In the genomic region with DNA sequence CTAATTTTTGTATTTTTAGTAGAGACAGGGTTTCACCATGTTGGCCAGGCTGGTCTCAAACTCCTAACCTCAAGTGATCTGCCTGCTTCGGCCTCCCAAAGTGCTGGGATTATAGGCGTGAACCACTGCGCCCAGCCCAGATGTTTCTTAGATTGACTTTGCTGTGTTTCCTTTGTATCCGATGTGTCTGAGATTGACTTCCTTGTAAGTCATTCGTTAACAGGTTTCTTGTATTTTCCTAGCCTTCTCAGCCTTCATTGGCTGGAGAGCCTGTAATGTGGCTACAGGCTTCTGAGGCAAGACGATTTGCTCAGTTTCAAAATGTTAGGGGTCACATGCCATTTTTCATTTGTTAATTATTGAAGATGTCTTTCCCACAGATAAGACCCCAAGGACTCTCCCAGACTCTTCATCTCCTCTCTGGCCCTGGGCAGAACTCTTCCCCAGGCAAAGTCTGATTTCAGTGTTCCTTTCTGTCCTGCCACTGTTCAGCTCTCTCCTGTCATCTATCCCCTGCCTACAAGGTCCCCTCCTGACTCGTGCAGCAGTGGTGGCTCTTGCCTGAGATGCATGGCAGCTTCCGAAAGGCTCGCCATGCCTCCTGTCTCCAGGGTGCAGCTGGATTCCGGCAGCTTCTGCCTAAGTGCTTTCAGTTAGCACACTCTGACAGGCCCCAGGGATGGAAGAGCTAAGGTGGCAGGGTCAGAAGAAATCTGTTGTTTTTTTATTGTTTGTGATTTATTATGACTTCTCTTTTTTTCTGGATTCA, we compare ENCODE assay signal across 25 cellular contexts.
DNase-seq lines count a peak whose midpoint lies in the region; ATAC-seq, FAIRE-seq and TF ChIP-seq lines count a peak whose summit lies in the region.
"Had no signal": no experiment of that assay in that cellular context is flagged by ENCODE, and none has a peak within 500 bp of the region (broad histone marks: within the 10 kb centered on the region; RNA-seq: fewer than 3 reads in every experiment).

No MANE protein-coding gene starts in this region.

- TF ChIP-seq CTCF in astrocyte (IDR thresholded peaks at IDR 0.05; ENCODE audit: insufficient read depth, low read depth, low read length), result no peak
- no peak for TF ChIP-seq CTCF in esophagus squamous epithelium (IDR thresholded peaks at IDR 0.05)

- peaks cover 44% of the 10 kb centered on the region for H3K36me3 Mint-ChIP-seq in astrocyte (ENCODE audit: low read depth, unreplicated experiment)
- H3K36me3 Mint-ChIP-seq: activated CD4-positive, alpha-beta memory T cell treated with anti-CD3 and anti-CD28 coated beads for 36 hours had no signal

- peaks cover 48% of the 10 kb centered on the region for H3K4me1 Mint-ChIP-seq in astrocyte (ENCODE audit: low read depth, unreplicated experiment)

- H3K9me3 ChIP-seq in GM23248 (ENCODE audit: low read depth) (no peaks in the 10 kb centered on the region), astrocyte (ENCODE audit: insufficient read depth, low read depth, low read length) (no peaks in the 10 kb centered on the region), mesenchymal stem cell (ENCODE audit: control insufficient read depth, low read length) (no peaks in the 10 kb centered on the region), esophagus squamous epithelium (no peaks in the 10 kb centered on the region)
- H3K9me3 ChIP-seq: gastroesophageal sphincter, neutrophil had no signal

- H3K14ac ChIP-seq in mesenchymal stem cell (ENCODE audit: low read length in 2 of 2), result peak overlapping the region in 1 of 2 experiments; percentile 5

- H4K20me1 ChIP-seq in GM23248 (ENCODE audit: insufficient read depth), result no peaks in the 10 kb centered on the region
- H4K20me1 ChIP-seq in astrocyte (ENCODE audit: insufficient read depth, low read length), result no peaks in the 10 kb centered on the region

- H3K18ac ChIP-seq in mesenchymal stem cell (ENCODE audit: low read depth in 1 of 2, low read length in 2 of 2), result no peak overlapping the region

- peak overlapping the region in 1 of 2 experiments; percentile 20 for H2BK12ac ChIP-seq in mesenchymal stem cell (ENCODE audit: low read length in 2 of 2)

- in situ Hi-C loops in GM23248 (cut with MboI), result no loop called here

- H3K4ac ChIP-seq in mesenchymal stem cell (ENCODE audit: low read depth in 1 of 2, low read length in 2 of 2), result peak overlapping the region in 1 of 2 experiments; percentile 29

- H2BK5ac ChIP-seq in mesenchymal stem cell (ENCODE audit: low read depth, low read length, poor library complexity, severe bottlenecking), result no peak overlapping the region

- H4K8ac ChIP-seq in mesenchymal stem cell (ENCODE audit: low read length), result no peak overlapping the region

- peaks cover 12% of the 10 kb centered on the region for H3F3A ChIP-seq in GM23248 (ENCODE audit: insufficient read depth)

- no peaks in the 10 kb centered on the region for H3K36me3 ChIP-seq in GM23248 (ENCODE audit: low read depth)
- H3K36me3 ChIP-seq in astrocyte (ENCODE audit: insufficient read depth, low read length), result no peaks in the 10 kb centered on the region
- H3K36me3 ChIP-seq in mesenchymal stem cell (ENCODE audit: control insufficient read depth in 1 of 2, insufficient read depth in 2 of 2, low read depth in 1 of 2, low read length in 2 of 2), result peaks cover 0 to 13% of the 10 kb centered on the region in 2 experiments
- H3K36me3 ChIP-seq in esophagus squamous epithelium, result no peaks in the 10 kb centered on the region
- H3K36me3 ChIP-seq: gastroesophageal sphincter, neutrophil had no signal

- no peak overlapping the region for H2AFZ ChIP-seq in GM23248
- H2AFZ ChIP-seq in astrocyte (ENCODE audit: low read depth, low read length), result no peak overlapping the region
- no peak overlapping the region for H2AFZ ChIP-seq in mesenchymal stem cell (ENCODE audit: low read depth, low read length)
- H2AFZ ChIP-seq: PC-9 had no signal

- H3K79me2 ChIP-seq in GM23248 (ENCODE audit: insufficient read depth), result peaks cover 3% of the 10 kb centered on the region
- peaks cover 7% of the 10 kb centered on the region for H3K79me2 ChIP-seq in astrocyte (ENCODE audit: insufficient read depth, low read length)

- peak overlapping the region; percentile 17 for H3K4me3 Mint-ChIP-seq in astrocyte (ENCODE audit: unreplicated experiment)
- H3K4me3 Mint-ChIP-seq: activated CD4-positive, alpha-beta memory T cell treated with anti-CD3 and anti-CD28 coated beads for 36 hours; activated naive CD4-positive, alpha-beta T cell treated with anti-CD3 and anti-CD28 coated beads for 36 hours; central memory CD8-positive, alpha-beta T cell had no signal

- H3K27ac ChIP-seq in GM23248, result peak overlapping the region; percentile 21; the same call in 1 of the 2 replicates
- peak overlapping the region; percentile 26 for H3K27ac ChIP-seq in astrocyte (ENCODE audit: low read depth, low read length)
- peak overlapping the region; percentile 34 for H3K27ac ChIP-seq in mesenchymal stem cell (ENCODE audit: low read length, poor library complexity, severe bottlenecking)
- no peak overlapping the region for H3K27ac ChIP-seq in esophagus squamous epithelium
- H3K27ac ChIP-seq: C4-2B, gastroesophageal sphincter, KMS-11, neutrophil had no signal

- peak overlapping the region; percentile 19 for H4K91ac ChIP-seq in mesenchymal stem cell (ENCODE audit: low read length)

- no peak overlapping the region for H2BK120ac ChIP-seq in mesenchymal stem cell (ENCODE audit: low read depth, low read length)

- H3K4me3 ChIP-seq in GM23248, result no peak overlapping the region
- no peak overlapping the region for H3K4me3 ChIP-seq in astrocyte (ENCODE audit: insufficient read depth, low read depth, low read length)
- no peak overlapping the region for H3K4me3 ChIP-seq in mesenchymal stem cell (ENCODE audit: insufficient read depth in 1 of 2, low read depth in 1 of 2, low read length in 2 of 2)
- no peak overlapping the region for H3K4me3 ChIP-seq in esophagus squamous epithelium
- H3K4me3 ChIP-seq: gastroesophageal sphincter, PC-9 had no signal

- H3K4me2 ChIP-seq in GM23248 (ENCODE audit: unreplicated experiment) (no peak overlapping the region), astrocyte (ENCODE audit: low read length) (no peak overlapping the region), mesenchymal stem cell (ENCODE audit: low read length, poor library complexity, severe bottlenecking) (no peak overlapping the region)
- H3K4me2 ChIP-seq: KMS-11, PC-9 had no signal

- H3K4me1 ChIP-seq in GM23248 (ENCODE audit: insufficient read depth) (peaks cover 25% of the 10 kb centered on the region), astrocyte (ENCODE audit: insufficient read depth, low read length) (peaks cover 41% of the 10 kb centered on the region), mesenchymal stem cell (ENCODE audit: control insufficient read depth, insufficient read depth, low read depth, low read length) (peaks cover 19% of the 10 kb centered on the region), esophagus squamous epithelium (peaks cover 7 to 35% (median 9%) of the 10 kb centered on the region in 3 donors)

- no peak for FAIRE-seq in astrocyte (lab: Jason Lieb, UNC)

- H3K23ac ChIP-seq in mesenchymal stem cell (ENCODE audit: low read length in 2 of 2), result no peak overlapping the region

- DNase-seq in GM23248, result no peak
- DNase-seq in astrocyte (ENCODE audit: low read depth), result no peak
- DNase-seq in mesenchymal stem cell, result no peak
- DNase-seq in renal cortical epithelial cell (ENCODE audit: low read depth), result peak; percentile 63
- no peak for DNase-seq in esophagus squamous epithelium (lab: John Stamatoyannopoulos, UW)
- no peak for DNase-seq in NCI-H1048 (lab: John Stamatoyannopoulos, UW)
- no peak for DNase-seq in LoVo (ENCODE audit: low spot score)
- DNase-seq: activated CD4-positive, alpha-beta memory T cell treated with anti-CD3 and anti-CD28 coated beads for 36 hours; activated naive CD4-positive, alpha-beta T cell treated with anti-CD3 and anti-CD28 coated beads for 36 hours; amygdala; DMS153; effector CD4-positive, alpha-beta T cell; GF-D8; MV-4-11; NCI-H187; NCI-H345; PC-9; right cardiac atrium; stimulated activated CD8-positive, alpha-beta memory T cell treated with anti-CD3 and anti-CD28 coated beads, Interleukin-4, amount 100 ng/mL, for 48 hours had no signal

- ATAC-seq in GM18870 (IDR thresholded peaks at IDR 0.05; ENCODE audit: unreplicated experiment), result no peak
- ATAC-seq: gastroesophageal sphincter, right cardiac atrium had no signal

- no peak overlapping the region for H3K9ac ChIP-seq in GM23248
- H3K9ac ChIP-seq in astrocyte (ENCODE audit: low read length), result peak overlapping the region; percentile 41
- H3K9ac ChIP-seq in mesenchymal stem cell (ENCODE audit: low read length), result no peak overlapping the region
- H3K9ac ChIP-seq: KMS-11 had no signal

- no peaks in the 10 kb centered on the region for H3K27me3 Mint-ChIP-seq in astrocyte (ENCODE audit: low read depth, unreplicated experiment)
- H3K27me3 Mint-ChIP-seq: activated CD4-positive, alpha-beta memory T cell treated with anti-CD3 and anti-CD28 coated beads for 36 hours; central memory CD8-positive, alpha-beta T cell had no signal

- H2AK5ac ChIP-seq in mesenchymal stem cell (ENCODE audit: low read length, severe bottlenecking), result peak overlapping the region; percentile 4

- H2BK15ac ChIP-seq in mesenchymal stem cell (ENCODE audit: low read depth, poor library complexity, severe bottlenecking), result no peak overlapping the region

- 92 to 94% methylated on average over 10 of the region's 10 CpGs for WGBS in GM23248 (ENCODE audit: low coverage in 1 of 2, low lambda C conversion rate in 2 of 2, missing lambda C conversion rate in 2 of 2), 2 experiments
- WGBS in mesenchymal stem cell, result 91% methylated on average over 10 of the region's 10 CpGs
- 82 to 89% methylated on average over 10 of the region's 10 CpGs for WGBS in esophagus squamous epithelium, 2 donors

- TF ChIP-seq POLR2A in esophagus squamous epithelium (IDR thresholded peaks at IDR 0.05), result no peak

- H3K79me1 ChIP-seq in mesenchymal stem cell (replicated peaks; ENCODE audit: low read length, poor library complexity, severe bottlenecking), result peaks cover 24% of the 10 kb centered on the region

- no peak overlapping the region for H3K27ac Mint-ChIP-seq in astrocyte (ENCODE audit: unreplicated experiment)
- H3K27ac Mint-ChIP-seq: activated CD4-positive, alpha-beta memory T cell treated with anti-CD3 and anti-CD28 coated beads for 36 hours; activated naive CD4-positive, alpha-beta T cell treated with anti-CD3 and anti-CD28 coated beads for 36 hours had no signal

- intact Hi-C loops in esophagus squamous epithelium (cut with DNase I), result loop anchor here (10.0 kb wide), 1 partner anchor 138 kb away; no protein-coding TSS in a partner anchor

- H3K9me2 ChIP-seq in GM23248 (ENCODE audit: insufficient read depth), result no peaks in the 10 kb centered on the region

- peaks cover 5% of the 10 kb centered on the region for H3K9me3 Mint-ChIP-seq in astrocyte (ENCODE audit: unreplicated experiment)
- H3K9me3 Mint-ChIP-seq: activated CD4-positive, alpha-beta memory T cell treated with anti-CD3 and anti-CD28 coated beads for 36 hours; activated naive CD4-positive, alpha-beta T cell treated with anti-CD3 and anti-CD28 coated beads for 36 hours; central memory CD8-positive, alpha-beta T cell had no signal

- no peaks in the 10 kb centered on the region for H3K27me3 ChIP-seq in GM23248 (replicated peaks; ENCODE audit: insufficient read depth)
- H3K27me3 ChIP-seq in astrocyte (ENCODE audit: insufficient read depth, low read length), result no peaks in the 10 kb centered on the region
- no peaks in the 10 kb centered on the region for H3K27me3 ChIP-seq in mesenchymal stem cell (ENCODE audit: control insufficient read depth in 1 of 2, insufficient read depth in 1 of 2, low read length in 2 of 2)
- H3K27me3 ChIP-seq in esophagus squamous epithelium, result no peaks in the 10 kb centered on the region
- H3K27me3 ChIP-seq: gastroesophageal sphincter, neutrophil had no signal

Comparison
In these comparisons a context has a peak if more than half of its experiments do, and no peak if none do; other contexts are left out.
1. H3K27ac ChIP-seq: peak in GM23248 (single experiment), astrocyte (single experiment) and mesenchymal stem cell (single experiment); none in esophagus squamous epithelium (0 of 4).